8 cellular contexts compared by ENCODE assay signal in genomic region chr14:102317564-102318248, GRCh38. TPM values are rescaled to one million over a fixed set of nuclear protein-coding genes. Genes with fewer than 3 reads are reported as not detected.
DNase-seq lines count a peak whose midpoint lies in the region; ATAC-seq and TF ChIP-seq lines count a peak whose summit lies in the region.

No MANE protein-coding gene starts in this region.

- H3K9ac ChIP-seq in BLaER1 treated with 17β-estradiol and CSF1 and Interleukin-3, amounts not matched to agents 10 nM and 100 nM = peak overlapping the region; percentile 57 to 79 (median 72)

- peak overlapping the region in 10 of 11 experiments; percentile 36 to 73 (median 59); a peak in 14 of 22 replicates for H3K27ac ChIP-seq in BLaER1 treated with 17β-estradiol and CSF1 and Interleukin-3, amounts not matched to agents 10 nM and 100 nM
- H3K27ac ChIP-seq in breast epithelium = peak overlapping the region; percentile 96 to 97
- H3K27ac ChIP-seq in left lung = peak overlapping the region; percentile 75 to 89

- DNase-seq in H7 (no peak), NOMO-1 (lab: John Stamatoyannopoulos, UW; ENCODE audit: unreplicated experiment in 2 of 2) (peak; percentile 64 to 90), breast epithelium (ENCODE audit: low spot score in 2 of 2) (peak in 1 of 2 donors; percentile 52), left lung (no peak), superior temporal gyrus (ENCODE audit: extremely low spot score) (peak; percentile 74)

- H3K9me3 ChIP-seq in BLaER1 treated with 17β-estradiol and CSF1 and Interleukin-3, amounts not matched to agents 10 nM and 100 nM (replicated peaks in 1 of 11) = no peaks in the 10 kb centered on the region
- H3K9me3 ChIP-seq in breast epithelium = no peaks in the 10 kb centered on the region
- H3K9me3 ChIP-seq in left lung = no peaks in the 10 kb centered on the region

- H3K36me3 ChIP-seq in BLaER1 treated with 17β-estradiol and CSF1 and Interleukin-3, amounts not matched to agents 10 nM and 100 nM = peaks cover 0 to 16% (median 5%) of the 10 kb centered on the region in 11 experiments; a peak in 6 of 22 replicates
- H3K36me3 ChIP-seq in H7 (replicated peaks; ENCODE audit: control insufficient read depth, insufficient read depth, low read length) (no peaks in the 10 kb centered on the region), breast epithelium (no peaks in the 10 kb centered on the region), left lung (no peaks in the 10 kb centered on the region)

- H3K4me1 ChIP-seq in BLaER1 treated with 17β-estradiol and CSF1 and Interleukin-3, amounts not matched to agents 10 nM and 100 nM = peaks cover 47 to 69% (median 59%) of the 10 kb centered on the region in 10 experiments
- peaks cover 6 to 7% of the 10 kb centered on the region in 2 donors for H3K4me1 ChIP-seq in breast epithelium
- peaks cover 3 to 50% of the 10 kb centered on the region in 2 donors for H3K4me1 ChIP-seq in left lung

- no peaks in the 10 kb centered on the region for H3K27me3 ChIP-seq in BLaER1 treated with 17β-estradiol and CSF1 and Interleukin-3, amounts not matched to agents 10 nM and 100 nM
- H3K27me3 ChIP-seq in H7 (ENCODE audit: control insufficient read depth, insufficient read depth, low read length) (peaks cover 4% of the 10 kb centered on the region), breast epithelium (no peaks in the 10 kb centered on the region), left lung (no peaks in the 10 kb centered on the region)

- intact Hi-C loops in breast epithelium (cut with DNase I; ENCODE audit: low total_unique reads) (loop anchor here (10.0 kb wide), 1 partner anchor 197 kb away; no protein-coding TSS in a partner anchor), left lung (cut with DNase I) (no loop called here)

- ATAC-seq in left lung (peak; percentile 1), GM21737 (IDR thresholded peaks at IDR 0.05; ENCODE audit: unreplicated experiment) (no peak), GM21367 (IDR thresholded peaks at IDR 0.05; ENCODE audit: unreplicated experiment) (no peak)

- H3K4me3 ChIP-seq in BLaER1 treated with 17β-estradiol and CSF1 and Interleukin-3, amounts not matched to agents 10 nM and 100 nM = peak overlapping the region; percentile 50 to 79 (median 64)
- H3K4me3 ChIP-seq in H7 (ENCODE audit: insufficient read depth, low read depth, low read length) = peak overlapping the region; percentile 69
- H3K4me3 ChIP-seq in breast epithelium = peak overlapping the region; percentile 40 to 67 (median 59)
- H3K4me3 ChIP-seq in left lung = peak overlapping the region; percentile 45 to 57

- peak overlapping the region; percentile 80 to 96 (median 87) for H3K4me2 ChIP-seq in BLaER1 treated with 17β-estradiol and CSF1 and Interleukin-3, amounts not matched to agents 10 nM and 100 nM

- TF ChIP-seq CTCF in breast epithelium (IDR thresholded peaks at IDR 0.05) (no peak), left lung (IDR thresholded peaks at IDR 0.05) (no peak)

- no peaks in the 10 kb centered on the region; a peak in 1 of 22 replicates for H4K20me1 ChIP-seq in BLaER1 treated with 17β-estradiol and CSF1 and Interleukin-3, amounts not matched to agents 10 nM and 100 nM

- TF ChIP-seq POLR2A in breast epithelium (IDR thresholded peaks at IDR 0.05) = no peak

RNA-seq across cellular contexts. Expression of gene ZNF839, which starts 1.8 kb away (rescaled TPM):
- total RNA-seq in H7 (2014; rRNA removed; shearing (Covaris generic)) = 14.9 and 18.9 TPM in 2 replicates
- total RNA-seq in breast epithelium (10 to 100 TPM in 2 of 3 donors, 1 to 10 TPM in 1; 8.5 to 16.8 (median 15.4) TPM), left lung (1 to 10 TPM; 8.8 to 9.4 TPM)

RNA-seq across cellular contexts. Expression of gene MOK, which starts 12.7 kb away (rescaled TPM):
- 2.1 and 2.2 TPM in 2 replicates for total RNA-seq in H7 (2014; rRNA removed; shearing (Covaris generic))
- total RNA-seq in breast epithelium (10 to 100 TPM; 13.0 to 29.0 (median 23.9) TPM), left lung (10 to 100 TPM in 1 of 2 donors, 1 to 10 TPM in 1; 8.7 to 10.1 TPM)

RNA-seq across cellular contexts. Expression of gene CINP, which starts 45.0 kb away (rescaled TPM):
- total RNA-seq in H7 (2014; rRNA removed; shearing (Covaris generic)) = 42.3 and 52.9 TPM in 2 replicates
- total RNA-seq in breast epithelium (10 to 100 TPM; 28.8 to 34.7 (median 33.4) TPM), left lung (10 to 100 TPM; 32.1 to 35.5 TPM)

RNA-seq across cellular contexts. Expression of gene TECPR2, which starts 45.0 kb away (rescaled TPM):
- total RNA-seq in H7 (2014; rRNA removed; shearing (Covaris generic)) = 11.2 and 13.4 TPM in 2 replicates
- total RNA-seq in breast epithelium (10 to 100 TPM; 19.8 to 25.2 (median 19.9) TPM), left lung (10 to 100 TPM; 26.1 to 30.1 TPM)

Comparison
In these comparisons a context has a peak if more than half of its experiments do, and no peak if none do; other contexts are left out.
1. DNase-seq: peak in NOMO-1 (2 of 2) and superior temporal gyrus (single experiment); none in H7 (single experiment) and left lung (0 of 2).
2. Peak in every context shown above with its lines, with median percentiles within 50 percentile points of each other: H3K27ac ChIP-seq and H3K4me3 ChIP-seq.